Comparison of ENCODE assay signal across 32 cellular contexts in genomic region chr19:18742838-18743237, GRCh38. TPM values are rescaled to one million over a fixed set of nuclear protein-coding genes. Genes with fewer than 3 reads are reported as not detected.
DNase-seq lines count a peak whose midpoint lies in the region; ATAC-seq and TF ChIP-seq lines count a peak whose summit lies in the region.
"Had no signal": no experiment of that assay in that cellular context is flagged by ENCODE, and none has a peak within 500 bp of the region (broad histone marks: within the 10 kb centered on the region; RNA-seq: fewer than 3 reads in every experiment).

No MANE protein-coding gene starts in this region.

- peaks cover 3% of the 10 kb centered on the region for H3F3A ChIP-seq in smooth muscle cell (ENCODE audit: low read depth)

- WGBS in endodermal cell (ENCODE audit: insufficient coverage in 1 of 2, insufficient read length in 1 of 2), 2 experiments: 94 to 98% methylated on average over 4 to 10 of the region's 10 CpGs
- WGBS in smooth muscle cell (ENCODE audit: low lambda C conversion rate): 87% methylated on average over 9 of the region's 10 CpGs

- no peaks in the 10 kb centered on the region for H3K27me3 Mint-ChIP-seq in endodermal cell (ENCODE audit: insufficient read depth)
- no peaks in the 10 kb centered on the region for H3K27me3 Mint-ChIP-seq in MCF 10A (ENCODE audit: insufficient read depth, unreplicated experiment)
- H3K27me3 Mint-ChIP-seq: activated CD8-positive, alpha-beta T cell treated with anti-CD3 and anti-CD28 coated beads for 36 hours; activated naive CD8-positive, alpha-beta T cell treated with anti-CD3 and anti-CD28 coated beads, Interleukin-2, amount 10 ng/mL, durations not matched to agents 7 days and 5 days; central memory CD8-positive, alpha-beta T cell; stimulated activated naive B cell treated with anti-CD40 and anti-IgM and Interleukin-4, amounts not matched to agents 10 μg/mL and 1 μg/mL and 100 μg/mL, for 72 hours; T-helper 17 cell had no signal

- DNase-seq in Peyer's patch: peak in 2 of 3 donors; percentile 65 to 75
- DNase-seq in endodermal cell: peak; percentile 39
- peak; percentile 79 to 84 (median 82) for DNase-seq in mucosa of descending colon
- no peak for DNase-seq in smooth muscle cell (lab: John Stamatoyannopoulos, UW; ENCODE audit: unreplicated experiment)
- DNase-seq in middle frontal gyrus (ENCODE audit: extremely low spot score, low spot score): no peak
- DNase-seq in MCF 10A (ENCODE audit: unreplicated experiment): no peak
- DNase-seq in uterus: no peak
- DNase-seq: activated CD8-positive, alpha-beta T cell treated with anti-CD3 and anti-CD28 coated beads for 36 hours; activated effector memory CD4-positive, alpha-beta T cell treated with anti-CD3 and anti-CD28 coated beads, Interleukin-2, amount 50 U/mL, for 16 hours; activated naive CD8-positive, alpha-beta T cell treated with anti-CD3 and anti-CD28 coated beads, Interleukin-2, amount 10 ng/mL, durations not matched to agents 7 days and 5 days; dermis blood vessel endothelial cell; DND-41; islet precursor cell; MV-4-11; NCI-H1436 treated with DMSO at 0.1 percent for 48 hours; NCI-H2107; NCI-H446; nucleus accumbens; stimulated activated CD4-positive, alpha-beta T cell treated with anti-CD3 and anti-CD28 coated beads, Interleukin-12 subunit alpha, Interleukin-12 subunit beta, amount 100 ng/mL, for 4 hours; stimulated activated CD4-positive, alpha-beta T cell treated with anti-CD3 and anti-CD28 coated beads, Interleukin-4, amount 100 ng/mL, for 1 hour; stimulated activated naive B cell treated with anti-CD40 and anti-IgM and Interleukin-4, amounts not matched to agents 10 μg/mL and 1 μg/mL and 100 μg/mL, for 72 hours; T-helper 17 cell had no signal

- intact Hi-C loops in mucosa of descending colon (cut with DNase I, micrococcal nuclease): no loop called here
- intact Hi-C loops in MCF 10A (cut with micrococcal nuclease): no loop called here
- intact Hi-C loops in uterus (cut with DNase I; ENCODE audit: low total_unique reads): no loop called here

- H3K36me3 ChIP-seq in Peyer's patch (no peaks in the 10 kb centered on the region), endodermal cell (ENCODE audit: control insufficient read depth, insufficient read depth, low read length) (no peaks in the 10 kb centered on the region), mucosa of descending colon (ENCODE audit: low read depth) (no peaks in the 10 kb centered on the region), smooth muscle cell (ENCODE audit: low read depth) (no peaks in the 10 kb centered on the region), uterus (no peaks in the 10 kb centered on the region)
- H3K36me3 ChIP-seq: vagina had no signal

- POLR2A ChIA-PET in MCF 10A (lab: Yijun Ruan, JAX): no interaction called here

- H3K4me1 Mint-ChIP-seq in endodermal cell (peaks cover 38% of the 10 kb centered on the region), MCF 10A (ENCODE audit: insufficient read depth, unreplicated experiment) (no peaks in the 10 kb centered on the region)
- H3K4me1 Mint-ChIP-seq: activated naive CD8-positive, alpha-beta T cell treated with anti-CD3 and anti-CD28 coated beads, Interleukin-2, amount 10 ng/mL, durations not matched to agents 7 days and 5 days had no signal

- H3K4me2 ChIP-seq in smooth muscle cell: peak overlapping the region; percentile 36
- H3K4me2 ChIP-seq: KMS-11, SK-N-SH had no signal

- H3K79me2 ChIP-seq in smooth muscle cell (ENCODE audit: low read depth): no peaks in the 10 kb centered on the region

- H3K9ac ChIP-seq in endodermal cell (ENCODE audit: extremely low read depth, low read length, poor library complexity, severe bottlenecking) (no peak overlapping the region), smooth muscle cell (ENCODE audit: low read depth) (no peak overlapping the region)
- H3K9ac ChIP-seq: KMS-11, SK-N-SH had no signal

- H3K27ac ChIP-seq in Peyer's patch (peak overlapping the region in 2 of 4 donors; percentile 53 to 72), endodermal cell (ENCODE audit: low read depth, low read length) (peak overlapping the region; percentile 53), smooth muscle cell (ENCODE audit: low read depth) (no peak overlapping the region), uterus (peak overlapping the region in 1 of 2 donors; percentile 31)
- H3K27ac ChIP-seq: KMS-11, suprapubic skin, vagina had no signal

- CTCF ChIA-PET in MCF 10A (lab: Yijun Ruan, JAX): no interaction called here

- H3K4me3 ChIP-seq in Peyer's patch (no peak overlapping the region), endodermal cell (ENCODE audit: low read length) (no peak overlapping the region), mucosa of descending colon (no peak overlapping the region), smooth muscle cell (no peak overlapping the region), uterus (no peak overlapping the region)
- H3K4me3 ChIP-seq: suprapubic skin, vagina had no signal

- no peak for TF ChIP-seq CTCF in Peyer's patch (IDR thresholded peaks at IDR 0.05)
- no peak for TF ChIP-seq CTCF in endodermal cell (conservative IDR thresholded peaks at IDR 0.05)
- TF ChIP-seq CTCF in mucosa of descending colon (IDR thresholded peaks at IDR 0.05): no peak
- TF ChIP-seq CTCF in smooth muscle cell (IDR thresholded peaks at IDR 0.05; ENCODE audit: borderline replicate concordance, insufficient read depth, poor library complexity, severe bottlenecking): no peak
- TF ChIP-seq CTCF in MCF 10A (IDR thresholded peaks at IDR 0.05; ENCODE audit: unreplicated experiment): no peak
- TF ChIP-seq CTCF in uterus (IDR thresholded peaks at IDR 0.05): no peak

- no peak overlapping the region for H2AFZ ChIP-seq in smooth muscle cell (ENCODE audit: low read depth)

- H3K27ac Mint-ChIP-seq in endodermal cell (no peak overlapping the region), MCF 10A (ENCODE audit: low read depth, unreplicated experiment) (no peak overlapping the region)
- H3K27ac Mint-ChIP-seq: activated CD8-positive, alpha-beta T cell treated with anti-CD3 and anti-CD28 coated beads for 36 hours; activated naive CD8-positive, alpha-beta T cell treated with anti-CD3 and anti-CD28 coated beads, Interleukin-2, amount 10 ng/mL, durations not matched to agents 7 days and 5 days; stimulated activated naive B cell treated with anti-CD40 and anti-IgM and Interleukin-4, amounts not matched to agents 10 μg/mL and 1 μg/mL and 100 μg/mL, for 72 hours; T-helper 17 cell had no signal

- H3K36me3 Mint-ChIP-seq in endodermal cell (ENCODE audit: low read depth) (no peaks in the 10 kb centered on the region), MCF 10A (ENCODE audit: insufficient read depth, unreplicated experiment) (peaks cover 4% of the 10 kb centered on the region)
- H3K36me3 Mint-ChIP-seq: activated naive CD8-positive, alpha-beta T cell treated with anti-CD3 and anti-CD28 coated beads, Interleukin-2, amount 10 ng/mL, durations not matched to agents 7 days and 5 days had no signal

- no peak overlapping the region for H3K4me3 Mint-ChIP-seq in endodermal cell
- no peak overlapping the region for H3K4me3 Mint-ChIP-seq in MCF 10A (ENCODE audit: unreplicated experiment)
- H3K4me3 Mint-ChIP-seq: activated CD8-positive, alpha-beta T cell treated with anti-CD3 and anti-CD28 coated beads for 36 hours; activated naive CD8-positive, alpha-beta T cell treated with anti-CD3 and anti-CD28 coated beads, Interleukin-2, amount 10 ng/mL, durations not matched to agents 7 days and 5 days; central memory CD8-positive, alpha-beta T cell; stimulated activated naive B cell treated with anti-CD40 and anti-IgM and Interleukin-4, amounts not matched to agents 10 μg/mL and 1 μg/mL and 100 μg/mL, for 72 hours; T-helper 17 cell had no signal

- H3K9me3 Mint-ChIP-seq in endodermal cell (no peaks in the 10 kb centered on the region), MCF 10A (ENCODE audit: unreplicated experiment) (no peaks in the 10 kb centered on the region)
- H3K9me3 Mint-ChIP-seq: activated CD8-positive, alpha-beta T cell treated with anti-CD3 and anti-CD28 coated beads for 36 hours; activated naive CD8-positive, alpha-beta T cell treated with anti-CD3 and anti-CD28 coated beads, Interleukin-2, amount 10 ng/mL, durations not matched to agents 7 days and 5 days; central memory CD8-positive, alpha-beta T cell; stimulated activated naive B cell treated with anti-CD40 and anti-IgM and Interleukin-4, amounts not matched to agents 10 μg/mL and 1 μg/mL and 100 μg/mL, for 72 hours had no signal

- ATAC-seq in mucosa of descending colon (peak; percentile 66), GM21825 (IDR thresholded peaks at IDR 0.05; ENCODE audit: unreplicated experiment) (no peak)
- ATAC-seq: activated CD8-positive, alpha-beta T cell treated with anti-CD3 and anti-CD28 coated beads for 36 hours; HCT116; stimulated activated naive B cell treated with anti-CD40 and anti-IgM and Interleukin-4, amounts not matched to agents 10 μg/mL and 1 μg/mL and 100 μg/mL, for 72 hours; T-helper 17 cell had no signal

- TF ChIP-seq POLR2A in Peyer's patch (IDR thresholded peaks at IDR 0.05) (no peak), uterus (IDR thresholded peaks at IDR 0.05) (no peak)

- H3K9me3 ChIP-seq in Peyer's patch: no peaks in the 10 kb centered on the region
- no peaks in the 10 kb centered on the region for H3K9me3 ChIP-seq in endodermal cell (ENCODE audit: control insufficient read depth, low read length)
- H3K9me3 ChIP-seq in mucosa of descending colon: no peaks in the 10 kb centered on the region
- no peaks in the 10 kb centered on the region for H3K9me3 ChIP-seq in smooth muscle cell (replicated peaks; ENCODE audit: low read depth)
- no peaks in the 10 kb centered on the region for H3K9me3 ChIP-seq in uterus
- H3K9me3 ChIP-seq: SK-N-SH, suprapubic skin, vagina had no signal

- no TSS peak for BruUV-seq in MCF 10A (replicated peaks; lab: Mats Ljungman, UMichigan)

- H3K4me1 ChIP-seq in Peyer's patch (peaks cover 0 to 41% (median 4%) of the 10 kb centered on the region in 4 donors), endodermal cell (ENCODE audit: control insufficient read depth, insufficient read depth, low read length) (peaks cover 24% of the 10 kb centered on the region), mucosa of descending colon (ENCODE audit: low read depth) (peaks cover 43% of the 10 kb centered on the region), smooth muscle cell (ENCODE audit: low read depth) (peaks cover 2% of the 10 kb centered on the region), uterus (peaks cover 0 to 5% of the 10 kb centered on the region in 2 donors)

- H4K20me1 ChIP-seq in smooth muscle cell (ENCODE audit: low read depth): peaks cover 79% of the 10 kb centered on the region

- H3K27me3 ChIP-seq in Peyer's patch: no peaks in the 10 kb centered on the region
- no peaks in the 10 kb centered on the region for H3K27me3 ChIP-seq in endodermal cell (ENCODE audit: control insufficient read depth, insufficient read depth, low read length, poor library complexity, severe bottlenecking)
- no peaks in the 10 kb centered on the region for H3K27me3 ChIP-seq in smooth muscle cell (ENCODE audit: low read depth)
- no peaks in the 10 kb centered on the region for H3K27me3 ChIP-seq in uterus
- H3K27me3 ChIP-seq: suprapubic skin, vagina had no signal

RNA-seq across cellular contexts. Expression of gene COMP, which starts 48.3 kb away (rescaled TPM):
- under 1 TPM in 1 of 4 donors, not detected in 3; 0.40 TPM for total RNA-seq in Peyer's patch
- not detected for total RNA-seq in endodermal cell
- 0.96 TPM for polyA plus RNA-seq in endodermal cell (2013, experiment 1 of 2)
- 1.8 TPM for polyA plus RNA-seq in endodermal cell (2013, experiment 2 of 2)
- total RNA-seq in mucosa of descending colon: under 1 TPM in 2 of 3 donors, not detected in 1; 0.12 to 0.95 TPM
- total RNA-seq in smooth muscle cell: 196 and 236 TPM in 2 replicates
- polyA plus RNA-seq in smooth muscle cell: 627 and 901 TPM in 2 replicates
- not detected in 2 replicates for total RNA-seq in MCF 10A (2022)
- total RNA-seq in uterus: under 1 TPM in 1 of 4 donors, not detected in 3; 0.76 TPM
- total RNA-seq: activated CD8-positive, alpha-beta T cell treated with anti-CD3 and anti-CD28 coated beads for 36 hours; activated naive CD8-positive, alpha-beta T cell treated with anti-CD3 and anti-CD28 coated beads, Interleukin-2, amount 10 ng/mL, durations not matched to agents 7 days and 5 days; dermis blood vessel endothelial cell; glomerular endothelial cell; HT1080; lung microvascular endothelial cell; T-helper 17 cell had no signal

RNA-seq across cellular contexts. Expression of gene CRTC1, which starts 59.4 kb away (rescaled TPM):
- total RNA-seq in Peyer's patch (10 to 100 TPM in 2 of 4 donors, 1 to 10 TPM in 2; 5.1 to 21.5 (median 9.4) TPM), endodermal cell (10 to 100 TPM; 26.6 to 29.7 TPM), mucosa of descending colon (10 to 100 TPM; 11.5 to 15.1 (median 12.5) TPM), smooth muscle cell (1.0 and 1.6 TPM in 2 replicates), MCF 10A (2022) (8.6 and 11.1 TPM in 2 replicates), uterus (10 to 100 TPM in 1 of 4 donors, 1 to 10 TPM in 3; 2.4 to 17.5 (median 6.7) TPM)
- polyA plus RNA-seq in endodermal cell (2013, experiment 1 of 2): 20.4 TPM
- 17.5 TPM for polyA plus RNA-seq in endodermal cell (2013, experiment 2 of 2)
- 3.1 and 3.5 TPM in 2 replicates for polyA plus RNA-seq in smooth muscle cell

Comparison
In these comparisons a context has a peak if more than half of its experiments do, and no peak if none do; other contexts are left out.
1. DNase-seq: peak in Peyer's patch (2 of 3), endodermal cell (single experiment) and mucosa of descending colon (3 of 3); none in smooth muscle cell (single experiment), middle frontal gyrus (single experiment), MCF 10A (single experiment) and uterus (0 of 2).
2. RNA of gene COMP, which starts 48.3 kb away (total RNA-seq): 196 to 236 TPM in smooth muscle cell; 0.40 TPM in Peyer's patch, 0.76 TPM in uterus, 0.12 to 0.95 TPM in mucosa of descending colon, not detected in endodermal cell and not detected in MCF 10A; every median in the first group is over 100 times any median in the second.